Comparison of ENCODE assay signal across 8 cellular contexts in genomic region chr13:32381539-32381938, GRCh38. TPM values are rescaled to one million over a fixed set of nuclear protein-coding genes. Genes with fewer than 3 reads are reported as not detected.
DNase-seq lines count a peak whose midpoint lies in the region; ATAC-seq and TF ChIP-seq lines count a peak whose summit lies in the region.
"Had no signal": no experiment of that assay in that cellular context is flagged by ENCODE, and none has a peak within 500 bp of the region (broad histone marks: within the 10 kb centered on the region; RNA-seq: fewer than 3 reads in every experiment).

No MANE protein-coding gene starts in this region.

- peak; percentile 26 to 45 for TF ChIP-seq CTCF in left lung (IDR thresholded peaks at IDR 0.05)

- H3K36me3 ChIP-seq in left lung, result peaks cover 0 to 4% of the 10 kb centered on the region in 2 donors

- intact Hi-C loops in left lung (cut with DNase I), result loop anchor here in 1 of 2 donors (10.0 kb wide), 1 partner anchor 193 kb away; no protein-coding TSS in a partner anchor

- no peaks in the 10 kb centered on the region for H3K27me3 ChIP-seq in left lung
- H3K27me3 ChIP-seq: SJCRH30 had no signal

- H3K27ac ChIP-seq in left lung, result no peak overlapping the region
- H3K27ac ChIP-seq: SJCRH30 had no signal

- DNase-seq in ELR (ENCODE audit: low read depth) (peak; percentile 7), LHCN-M2 (ENCODE audit: low read depth) (peak; percentile 2), left lung (no peak), occipital lobe (lab: John Stamatoyannopoulos, UW) (no peak), middle frontal gyrus (ENCODE audit: extremely low spot score, low spot score) (no peak)
- DNase-seq in central memory CD4-positive, alpha-beta T cell, result peak; percentile 4

- ATAC-seq in left lung (peak; percentile 46), HG03097 (IDR thresholded peaks at IDR 0.05; ENCODE audit: low FRiP score, unreplicated experiment) (no peak)

- no peaks in the 10 kb centered on the region for H3K9me3 ChIP-seq in left lung
- H3K9me3 ChIP-seq: SJCRH30 had no signal

- H3K4me3 ChIP-seq in left lung, result no peak overlapping the region
- H3K4me3 ChIP-seq: SJCRH30 had no signal

- no peaks in the 10 kb centered on the region for H3K4me1 ChIP-seq in left lung
- H3K4me1 ChIP-seq: SJCRH30 had no signal

RNA-seq across cellular contexts. Expression of gene N4BP2L1, which starts 46.4 kb away (rescaled TPM):
- 0.19 and 2.1 TPM in 2 replicates for total RNA-seq in LHCN-M2 (2014; rRNA removed)
- 0.52 TPM for polyA plus RNA-seq in LHCN-M2 (2012)
- total RNA-seq in left lung, result 10 to 100 TPM; 12.4 to 13.4 TPM
- total RNA-seq in occipital lobe, result 20.0 TPM

Comparison
In these comparisons a context has a peak if more than half of its experiments do, and no peak if none do; other contexts are left out.
1. DNase-seq: peak in ELR (single experiment), LHCN-M2 (single experiment) and central memory CD4-positive, alpha-beta T cell (single experiment); none in left lung (0 of 2), occipital lobe (single experiment) and middle frontal gyrus (single experiment).